Comparison of ENCODE assay signal across 1 cellular context in genomic region chr9:134026981-134027380, GRCh38.
TF ChIP-seq lines count a peak whose summit lies in the region.

No MANE protein-coding gene starts in this region.

TF ChIP-seq in WTC11, 78 proteins besides CTCF, POLR2A, EP300 and RAD21 (continued from another document):
- TF ChIP-seq, protein P1, sequence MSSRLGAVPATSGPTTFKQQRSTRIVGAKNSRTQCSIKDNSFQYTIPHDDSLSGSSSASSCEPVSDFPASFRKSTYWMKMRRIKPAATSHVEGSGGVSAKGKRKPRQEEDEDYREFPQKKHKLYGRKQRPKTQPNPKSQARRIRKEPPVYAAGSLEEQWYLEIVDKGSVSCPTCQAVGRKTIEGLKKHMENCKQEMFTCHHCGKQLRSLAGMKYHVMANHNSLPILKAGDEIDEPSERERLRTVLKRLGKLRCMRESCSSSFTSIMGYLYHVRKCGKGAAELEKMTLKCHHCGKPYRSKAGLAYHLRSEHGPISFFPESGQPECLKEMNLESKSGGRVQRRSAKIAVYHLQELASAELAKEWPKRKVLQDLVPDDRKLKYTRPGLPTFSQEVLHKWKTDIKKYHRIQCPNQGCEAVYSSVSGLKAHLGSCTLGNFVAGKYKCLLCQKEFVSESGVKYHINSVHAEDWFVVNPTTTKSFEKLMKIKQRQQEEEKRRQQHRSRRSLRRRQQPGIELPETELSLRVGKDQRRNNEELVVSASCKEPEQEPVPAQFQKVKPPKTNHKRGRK (CRISPR knock-in tag; IDR thresholded peaks at IDR 0.05; ENCODE audit: borderline replicate concordance), result no peak
- TF ChIP-seq NR1H2 (CRISPR knock-in tag; IDR thresholded peaks at IDR 0.05), result no peak
